In the genomic region with DNA sequence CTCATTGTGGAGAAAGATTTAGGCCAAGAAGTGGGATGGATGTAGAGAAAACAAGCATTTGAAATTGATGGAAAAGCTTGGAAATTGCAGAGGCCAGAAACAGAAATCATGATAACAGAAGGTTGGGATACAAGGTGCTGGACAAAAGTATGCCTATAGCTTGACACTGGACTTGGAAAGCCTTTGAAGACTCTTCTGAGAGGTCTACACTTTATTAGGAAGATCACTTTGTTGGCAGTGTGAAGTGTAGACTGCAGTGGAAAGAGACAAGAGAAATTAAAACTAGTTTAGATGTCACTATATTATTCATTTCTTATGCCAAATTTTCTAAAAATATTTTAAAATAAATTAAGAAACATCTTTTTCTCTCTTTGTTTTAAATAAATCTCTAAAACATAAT, we compare ENCODE assay signal across 25 cellular contexts. TPM values are rescaled to one million over a fixed set of nuclear protein-coding genes. Genes with fewer than 3 reads are reported as not detected.
A peak's percentile ranks its signal among the peaks of the same experiment; 100 is the strongest.
DNase-seq lines count a peak whose midpoint lies in the region; ATAC-seq and TF ChIP-seq lines count a peak whose summit lies in the region.
"Had no signal": no experiment of that assay in that cellular context is flagged by ENCODE, and none has a peak within 500 bp of the region (broad histone marks: within the 10 kb centered on the region; RNA-seq: fewer than 3 reads in every experiment).

No MANE protein-coding gene starts in this region.

- H2BK15ac ChIP-seq in mesenchymal stem cell (ENCODE audit: low read depth, poor library complexity, severe bottlenecking): no peak overlapping the region

- H3K23ac ChIP-seq in mesenchymal stem cell (ENCODE audit: low read length in 2 of 2): no peak overlapping the region

- H3K4me1 Mint-ChIP-seq in stimulated activated effector memory CD8-positive, alpha-beta T cell treated with anti-CD3 and anti-CD28 coated beads, Interleukin-12 subunit alpha, Interleukin-12 subunit beta, amount 100 ng/mL, for 72 hours: no peaks in the 10 kb centered on the region

- POLR2A ChIA-PET in HEK293 (lab: Yijun Ruan, JAX): interaction anchor here (1.3 kb wide), 1 partner anchor 9 kb away, joined by 3 read pairs; no protein-coding TSS in a partner anchor

- TF ChIP-seq CTCF in HEK293 (tag by site-specific recombination; IDR thresholded peaks at IDR 0.05) (no peak), RWPE2 (IDR thresholded peaks at IDR 0.05; ENCODE audit: poor library complexity, severe bottlenecking) (no peak)

- no peak for ATAC-seq in RWPE2 (ENCODE audit: low read depth)
- ATAC-seq in stimulated activated effector memory CD8-positive, alpha-beta T cell treated with anti-CD3 and anti-CD28 coated beads, Interleukin-12 subunit alpha, Interleukin-12 subunit beta, amount 100 ng/mL, for 72 hours: no peak
- ATAC-seq: GM12878, HepG2, K562 had no signal

- no peaks in the 10 kb centered on the region for H3K9me2 ChIP-seq in GM23248 (ENCODE audit: insufficient read depth)

- H3K4me2 ChIP-seq in mesenchymal stem cell (ENCODE audit: low read length, poor library complexity, severe bottlenecking) (no peak overlapping the region), GM23248 (ENCODE audit: unreplicated experiment) (no peak overlapping the region)
- H3K4me2 ChIP-seq: BLaER1 treated with 17β-estradiol and CSF1 and Interleukin-3, amounts not matched to agents 10 nM and 100 nM had no signal

- no peak overlapping the region for H3K4me3 Mint-ChIP-seq in stimulated activated effector memory CD8-positive, alpha-beta T cell treated with anti-CD3 and anti-CD28 coated beads, Interleukin-12 subunit alpha, Interleukin-12 subunit beta, amount 100 ng/mL, for 72 hours

- H3K9ac ChIP-seq in mesenchymal stem cell (ENCODE audit: low read length) (no peak overlapping the region), GM23248 (no peak overlapping the region)
- H3K9ac ChIP-seq: BLaER1 treated with 17β-estradiol and CSF1 and Interleukin-3, amounts not matched to agents 10 nM and 100 nM had no signal

- H3K4me1 ChIP-seq in HEK293 (ENCODE audit: control insufficient read depth, insufficient read depth, low read length) (peaks cover 14% of the 10 kb centered on the region), RWPE2 (ENCODE audit: insufficient read depth, poor library complexity, severe bottlenecking) (peaks cover 21% of the 10 kb centered on the region), mesenchymal stem cell (ENCODE audit: control insufficient read depth, insufficient read depth, low read depth, low read length) (no peaks in the 10 kb centered on the region), GM23248 (ENCODE audit: insufficient read depth) (peaks cover 4% of the 10 kb centered on the region; the same call in 1 of the 2 replicates)
- H3K4me1 ChIP-seq: BLaER1 treated with 17β-estradiol and CSF1 and Interleukin-3, amounts not matched to agents 10 nM and 100 nM had no signal

- H4K91ac ChIP-seq in mesenchymal stem cell (ENCODE audit: low read length): no peak overlapping the region

- H3K9me3 Mint-ChIP-seq in stimulated activated effector memory CD8-positive, alpha-beta T cell treated with anti-CD3 and anti-CD28 coated beads, Interleukin-12 subunit alpha, Interleukin-12 subunit beta, amount 100 ng/mL, for 72 hours: no peaks in the 10 kb centered on the region
- H3K9me3 Mint-ChIP-seq: CD4-positive, alpha-beta memory T cell had no signal

- no peaks in the 10 kb centered on the region for H3K79me2 ChIP-seq in GM23248 (ENCODE audit: insufficient read depth)

- no peaks in the 10 kb centered on the region for H3K9me3 ChIP-seq in HEK293 (ENCODE audit: control insufficient read depth, insufficient read depth, low read depth, low read length)
- no peaks in the 10 kb centered on the region for H3K9me3 ChIP-seq in RWPE2 (ENCODE audit: severe bottlenecking)
- no peaks in the 10 kb centered on the region for H3K9me3 ChIP-seq in mesenchymal stem cell (ENCODE audit: control insufficient read depth, low read length)
- H3K9me3 ChIP-seq in GM23248 (ENCODE audit: low read depth): no peaks in the 10 kb centered on the region
- H3K9me3 ChIP-seq: BLaER1 treated with 17β-estradiol and CSF1 and Interleukin-3, amounts not matched to agents 10 nM and 100 nM had no signal

- no peaks in the 10 kb centered on the region for H4K20me1 ChIP-seq in GM23248 (ENCODE audit: insufficient read depth)
- H4K20me1 ChIP-seq: BLaER1 treated with 17β-estradiol and CSF1 and Interleukin-3, amounts not matched to agents 10 nM and 100 nM had no signal

- H3K36me3 Mint-ChIP-seq in stimulated activated effector memory CD8-positive, alpha-beta T cell treated with anti-CD3 and anti-CD28 coated beads, Interleukin-12 subunit alpha, Interleukin-12 subunit beta, amount 100 ng/mL, for 72 hours: peaks cover 3% of the 10 kb centered on the region
- H3K36me3 Mint-ChIP-seq: CD4-positive, alpha-beta memory T cell had no signal

- H4K8ac ChIP-seq in mesenchymal stem cell (ENCODE audit: low read length): no peak overlapping the region

- H3K79me1 ChIP-seq in mesenchymal stem cell (replicated peaks; ENCODE audit: low read length, poor library complexity, severe bottlenecking): no peaks in the 10 kb centered on the region

- peak overlapping the region in 1 of 2 experiments; percentile 8 for H3K18ac ChIP-seq in mesenchymal stem cell (ENCODE audit: low read depth in 1 of 2, low read length in 2 of 2)

- no peak overlapping the region for H2AK5ac ChIP-seq in mesenchymal stem cell (ENCODE audit: low read length, severe bottlenecking)

- H3K36me3 ChIP-seq in HEK293 (ENCODE audit: control insufficient read depth in 2 of 2, insufficient read depth in 1 of 2, low read length in 2 of 2) (no peaks in the 10 kb centered on the region), RWPE2 (ENCODE audit: low read depth) (peaks cover 28% of the 10 kb centered on the region), mesenchymal stem cell (ENCODE audit: control insufficient read depth in 1 of 2, insufficient read depth in 2 of 2, low read depth in 1 of 2, low read length in 2 of 2) (no peaks in the 10 kb centered on the region), GM23248 (ENCODE audit: low read depth) (no peaks in the 10 kb centered on the region)

- H2BK120ac ChIP-seq in mesenchymal stem cell (ENCODE audit: low read depth, low read length): no peak overlapping the region

- H3K4me3 ChIP-seq in HEK293 (ENCODE audit: low read depth, low read length) (no peak overlapping the region), RWPE2 (ENCODE audit: severe bottlenecking) (no peak overlapping the region), mesenchymal stem cell (ENCODE audit: insufficient read depth in 1 of 2, low read depth in 1 of 2, low read length in 2 of 2) (no peak overlapping the region), GM23248 (no peak overlapping the region)
- H3K4me3 ChIP-seq: BLaER1 treated with 17β-estradiol and CSF1 and Interleukin-3, amounts not matched to agents 10 nM and 100 nM; GM12878; K562 had no signal

- peak overlapping the region; percentile 14 to 71 for H2BK12ac ChIP-seq in mesenchymal stem cell (ENCODE audit: low read length in 2 of 2)

- H3K4ac ChIP-seq in mesenchymal stem cell (ENCODE audit: low read depth in 1 of 2, low read length in 2 of 2): no peak overlapping the region

- no peaks in the 10 kb centered on the region for H3K27me3 ChIP-seq in RWPE2 (ENCODE audit: insufficient read depth, poor library complexity, severe bottlenecking)
- H3K27me3 ChIP-seq in mesenchymal stem cell (ENCODE audit: control insufficient read depth in 1 of 2, insufficient read depth in 1 of 2, low read length in 2 of 2): no peaks in the 10 kb centered on the region
- H3K27me3 ChIP-seq in GM23248 (replicated peaks; ENCODE audit: insufficient read depth): no peaks in the 10 kb centered on the region
- H3K27me3 ChIP-seq: BLaER1 treated with 17β-estradiol and CSF1 and Interleukin-3, amounts not matched to agents 10 nM and 100 nM had no signal

- H3F3A ChIP-seq in GM23248 (ENCODE audit: insufficient read depth): no peaks in the 10 kb centered on the region

- in situ Hi-C loops in GM23248 (cut with MboI): no loop called here

- CTCF ChIA-PET in HEK293 (lab: Yijun Ruan, JAX): interaction anchor here (1.3 kb wide), 1 partner anchor 332 kb away, joined by 4 read pairs; no protein-coding TSS in a partner anchor

- peak; percentile 7 for DNase-seq in A172 (ENCODE audit: low spot score)
- DNase-seq in RWPE2 (ENCODE audit: low spot score): no peak
- peak; percentile 18 for DNase-seq in mesenchymal stem cell
- DNase-seq in GM23248: no peak
- DNase-seq in central memory CD4-positive, alpha-beta T cell: no peak
- DNase-seq in stimulated activated effector memory CD8-positive, alpha-beta T cell treated with anti-CD3 and anti-CD28 coated beads, Interleukin-12 subunit alpha, Interleukin-12 subunit beta, amount 100 ng/mL, for 72 hours (ENCODE audit: low spot score in 2 of 2): no peak
- DNase-seq: 8988T; AML-193; CD4-positive, alpha-beta memory T cell; COR-L47; DMS79; GDM1; Kasumi-1; NCI-H1105; NCI-H1930; NCI-H2107; NCI-H524 treated with DMSO at 0.1 percent for 48 hours; NK-92 treated with Interleukin-12 subunit alpha and Interleukin-12 subunit beta, amount 100 ng/mL, for 24 hours; SHP77 treated with DMSO at 0.1 percent for 48 hours had no signal

- H3K27ac ChIP-seq in HEK293 (ENCODE audit: extremely low read depth, low read depth, low read length): 0 out of 2 replicates have a peak overlapping the region, but pooled peaks have one; percentile 24
- peak overlapping the region; percentile 63 for H3K27ac ChIP-seq in RWPE2 (ENCODE audit: poor library complexity, severe bottlenecking)
- H3K27ac ChIP-seq in mesenchymal stem cell (ENCODE audit: low read length, poor library complexity, severe bottlenecking): peak overlapping the region; percentile 30
- H3K27ac ChIP-seq in GM23248: no peak overlapping the region
- H3K27ac ChIP-seq: BLaER1 treated with 17β-estradiol and CSF1 and Interleukin-3, amounts not matched to agents 10 nM and 100 nM; RWPE1 had no signal

- no peak overlapping the region for H3K27ac Mint-ChIP-seq in stimulated activated effector memory CD8-positive, alpha-beta T cell treated with anti-CD3 and anti-CD28 coated beads, Interleukin-12 subunit alpha, Interleukin-12 subunit beta, amount 100 ng/mL, for 72 hours
- H3K27ac Mint-ChIP-seq: CD4-positive, alpha-beta memory T cell had no signal

- H2BK5ac ChIP-seq in mesenchymal stem cell (ENCODE audit: low read depth, low read length, poor library complexity, severe bottlenecking): no peak overlapping the region

- no peak overlapping the region for H3K14ac ChIP-seq in mesenchymal stem cell (ENCODE audit: low read length in 2 of 2)

- H2AFZ ChIP-seq in mesenchymal stem cell (ENCODE audit: low read depth, low read length) (no peak overlapping the region), GM23248 (no peak overlapping the region)

RNA-seq across cellular contexts. Expression of a gene that starts 59.1 kb away (rescaled TPM):
- total RNA-seq in A172 (2014; rRNA removed; shearing (Covaris generic)): 36.7 and 46.4 TPM in 2 replicates
- polyA plus RNA-seq in mesenchymal stem cell (2013, experiment 1 of 2): 7.1 TPM
- 7.3 TPM for polyA plus RNA-seq in mesenchymal stem cell (2013, experiment 2 of 2)
- 7.8 and 12.5 TPM in 2 replicates for total RNA-seq in GM23248 (2014; rRNA removed; shearing (Covaris generic))
- polyA plus RNA-seq in GM23248 (2016; fragmentation: Nextera tagmentation; extraction: Ambion mirVana): 8.7 and 9.1 TPM in 2 replicates

RNA-seq across cellular contexts. Expression of a gene that starts 59.4 kb away (rescaled TPM):
- total RNA-seq in A172 (2014; rRNA removed; shearing (Covaris generic)): 16.9 and 21.2 TPM in 2 replicates
- 7.1 TPM for polyA plus RNA-seq in mesenchymal stem cell (2013, experiment 1 of 2)
- polyA plus RNA-seq in mesenchymal stem cell (2013, experiment 2 of 2): 7.8 TPM
- total RNA-seq in GM23248 (2014; rRNA removed; shearing (Covaris generic)): 11.0 and 15.9 TPM in 2 replicates
- 11.1 and 13.1 TPM in 2 replicates for polyA plus RNA-seq in GM23248 (2016; fragmentation: Nextera tagmentation; extraction: Ambion mirVana)

Comparison
In these comparisons a context has a peak if more than half of its experiments do, and no peak if none do; other contexts are left out.
1. DNase-seq: peak in A172 (single experiment) and mesenchymal stem cell (single experiment); none in RWPE2 (single experiment), GM23248 (single experiment), central memory CD4-positive, alpha-beta T cell (single experiment) and stimulated activated effector memory CD8-positive, alpha-beta T cell treated with anti-CD3 and anti-CD28 coated beads, Interleukin-12 subunit alpha, Interleukin-12 subunit beta, amount 100 ng/mL, for 72 hours (0 of 2).